ENCODE assay signal across 11 cellular contexts in the genomic region with DNA sequence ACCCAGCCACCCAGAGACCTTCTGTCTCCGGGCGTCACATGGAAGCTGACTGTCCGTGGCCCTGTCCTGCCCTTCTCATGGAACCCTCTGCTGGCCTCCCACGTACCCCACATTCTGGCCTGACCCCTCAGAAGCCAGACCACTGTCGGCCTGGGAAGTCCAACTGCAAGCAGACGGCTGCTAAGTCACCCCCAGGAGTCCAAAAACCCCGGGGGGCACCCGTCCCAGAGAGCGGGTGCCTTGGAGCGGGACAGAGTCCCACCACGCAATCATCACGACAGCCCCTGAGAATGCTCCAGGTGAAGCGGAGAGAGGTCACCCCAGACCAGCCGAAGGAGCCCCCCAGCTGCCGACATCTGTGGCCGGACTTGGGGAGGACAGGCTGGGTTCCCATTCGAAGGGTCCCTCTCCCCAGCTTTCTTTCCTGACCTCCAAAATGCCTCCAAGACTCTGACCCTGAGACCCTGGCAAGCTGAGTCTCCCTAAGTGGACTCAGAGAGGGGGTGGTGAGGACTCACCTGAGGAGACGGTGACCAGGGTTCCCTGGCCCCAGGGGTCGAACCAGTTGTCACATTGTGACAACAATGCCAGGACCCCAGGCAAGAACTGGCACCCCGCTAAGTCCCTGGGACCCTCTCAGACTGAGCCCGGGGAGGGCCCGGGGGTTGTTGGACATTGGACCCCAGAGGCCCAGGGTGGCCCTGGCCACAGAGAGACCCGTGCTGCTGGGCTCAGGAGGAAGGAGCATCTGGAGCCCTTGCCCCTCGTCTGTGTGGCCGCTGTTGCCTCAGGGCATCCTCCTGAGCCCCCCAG.
DNase-seq lines count a peak whose midpoint lies in the region; ATAC-seq and TF ChIP-seq lines count a peak whose summit lies in the region.
"Had no signal": no experiment of that assay in that cellular context is flagged by ENCODE, and none has a peak within 500 bp of the region (broad histone marks: within the 10 kb centered on the region; RNA-seq: fewer than 3 reads in every experiment).

No MANE protein-coding gene starts in this region.

- H3K4me3 Mint-ChIP-seq in activated CD4-positive, alpha-beta T cell treated with anti-CD3 and anti-CD28 coated beads for 36 hours, result no peak overlapping the region

- POLR2A ChIA-PET in activated CD4-positive, alpha-beta T cell treated with anti-CD3 and anti-CD28 coated beads for 36 hours (lab: Charles Lee), result no interaction called here

- no peaks in the 10 kb centered on the region for H3K9me2 ChIP-seq in SU-DHL-6 (replicated peaks; ENCODE audit: insufficient read depth, low read length)

- peaks cover 13% of the 10 kb centered on the region for H3K27me3 Mint-ChIP-seq in activated CD4-positive, alpha-beta T cell treated with anti-CD3 and anti-CD28 coated beads for 36 hours

- CTCF ChIA-PET in activated CD4-positive, alpha-beta T cell treated with anti-CD3 and anti-CD28 coated beads for 36 hours (lab: Charles Lee), result no interaction called here

- peak; percentile 2 for DNase-seq in activated CD4-positive, alpha-beta T cell treated with anti-CD3 and anti-CD28 coated beads for 36 hours
- DNase-seq in activated CD4-positive, alpha-beta T cell treated with anti-CD3 and anti-CD28 coated beads, Interleukin-2, amount 50 U/mL, for 4 hours, result no peak
- peak; percentile 11 for DNase-seq in left ventricle myocardium superior
- DNase-seq in testis, result peak; percentile 6
- no peak for DNase-seq in thyroid gland
- DNase-seq in lower lobe of right lung, result no peak

- H3K4me1 Mint-ChIP-seq in activated CD4-positive, alpha-beta T cell treated with anti-CD3 and anti-CD28 coated beads for 36 hours, result peaks cover 19% of the 10 kb centered on the region

- TF ChIP-seq POLR2A in testis (IDR thresholded peaks at IDR 0.05) (no peak), thyroid gland (IDR thresholded peaks at IDR 0.05) (no peak)

- intact Hi-C loops in activated CD4-positive, alpha-beta T cell treated with anti-CD3 and anti-CD28 coated beads for 36 hours (cut with DNase I, micrococcal nuclease), result loop anchor here in 1 of 2 experiments (5.0 kb wide), 2 partner anchors 124 to 204 kb away; no protein-coding TSS in a partner anchor
- intact Hi-C loops in left ventricle myocardium superior (cut with micrococcal nuclease) (no loop called here), testis (cut with DNase I; ENCODE audit: low total_unique reads) (no loop called here), thyroid gland (cut with DNase I) (no loop called here), lower lobe of right lung (cut with DNase I) (no loop called here)

- H3K36me3 ChIP-seq in SU-DHL-6 (ENCODE audit: low read length) (peaks cover 18% of the 10 kb centered on the region), testis (ENCODE audit: low read depth, missing control alignments) (no peaks in the 10 kb centered on the region), thyroid gland (no peaks in the 10 kb centered on the region), lower lobe of right lung (no peaks in the 10 kb centered on the region)
- H3K36me3 ChIP-seq: adrenal gland, heart right ventricle had no signal

- no peak overlapping the region for H2AFZ ChIP-seq in SU-DHL-6 (ENCODE audit: low read depth, low read length, severe bottlenecking)

- H3K4me2 ChIP-seq in SU-DHL-6 (ENCODE audit: low read depth, low read length, poor library complexity, severe bottlenecking), result peak overlapping the region; percentile 97

- H3K4me1 ChIP-seq in testis (no peaks in the 10 kb centered on the region), thyroid gland (no peaks in the 10 kb centered on the region), lower lobe of right lung (no peaks in the 10 kb centered on the region)
- H3K4me1 ChIP-seq: adrenal gland, heart right ventricle had no signal

- WGBS in testis, 2 donors, result 75 to 83% methylated on average over 8 to 25 of the region's 25 CpGs
- WGBS in thyroid gland, 2 donors, result 86 to 93% methylated on average over 8 to 18 of the region's 25 CpGs

- H3F3A ChIP-seq in SU-DHL-6 (ENCODE audit: insufficient read depth), result peaks cover 28% of the 10 kb centered on the region

- peak overlapping the region; percentile 97 for H3K27ac ChIP-seq in SU-DHL-6 (ENCODE audit: low read depth, low read length)
- no peak overlapping the region for H3K27ac ChIP-seq in testis
- no peak overlapping the region for H3K27ac ChIP-seq in thyroid gland
- H3K27ac ChIP-seq in lower lobe of right lung, result no peak overlapping the region
- H3K27ac ChIP-seq: adrenal gland, heart right ventricle, HL-60 had no signal

- no peaks in the 10 kb centered on the region for H4K20me1 ChIP-seq in SU-DHL-6 (ENCODE audit: low read depth, low read length)

- H3K9ac ChIP-seq in SU-DHL-6 (ENCODE audit: low read length), result peak overlapping the region; percentile 94

- peaks cover 22% of the 10 kb centered on the region for H3K79me2 ChIP-seq in SU-DHL-6 (ENCODE audit: insufficient read depth, low read length)

- ATAC-seq in activated CD4-positive, alpha-beta T cell treated with anti-CD3 and anti-CD28 coated beads for 36 hours, result no peak
- ATAC-seq in left ventricle myocardium superior (no peak), HG03095 (IDR thresholded peaks at IDR 0.05; ENCODE audit: unreplicated experiment) (no peak), lower lobe of right lung (no peak)
- ATAC-seq: heart right ventricle had no signal

- peak overlapping the region; percentile 63 for H3K4me3 ChIP-seq in SU-DHL-6 (ENCODE audit: insufficient read depth, low read length, poor library complexity, severe bottlenecking)
- H3K4me3 ChIP-seq in testis, result no peak overlapping the region
- H3K4me3 ChIP-seq in thyroid gland (replicated peaks in 1 of 3), result no peak overlapping the region
- no peak overlapping the region for H3K4me3 ChIP-seq in lower lobe of right lung
- H3K4me3 ChIP-seq: adrenal gland, heart right ventricle had no signal

- H3K9me3 ChIP-seq in SU-DHL-6 (ENCODE audit: insufficient read depth, low read length) (no peaks in the 10 kb centered on the region), testis (no peaks in the 10 kb centered on the region), thyroid gland (no peaks in the 10 kb centered on the region), lower lobe of right lung (no peaks in the 10 kb centered on the region)
- H3K9me3 ChIP-seq: adrenal gland had no signal

- H3K27ac Mint-ChIP-seq in activated CD4-positive, alpha-beta T cell treated with anti-CD3 and anti-CD28 coated beads for 36 hours, result no peak overlapping the region

- H3K27me3 ChIP-seq in SU-DHL-6 (ENCODE audit: low read length) (no peaks in the 10 kb centered on the region), testis (no peaks in the 10 kb centered on the region), thyroid gland (no peaks in the 10 kb centered on the region), lower lobe of right lung (ENCODE audit: low read depth) (peaks cover 24% of the 10 kb centered on the region)

- H3K36me3 Mint-ChIP-seq in activated CD4-positive, alpha-beta T cell treated with anti-CD3 and anti-CD28 coated beads for 36 hours (ENCODE audit: low read depth), result no peaks in the 10 kb centered on the region

- H3K9me3 Mint-ChIP-seq in activated CD4-positive, alpha-beta T cell treated with anti-CD3 and anti-CD28 coated beads for 36 hours (ENCODE audit: low read depth), result no peaks in the 10 kb centered on the region

- no peak for TF ChIP-seq CTCF in SU-DHL-6 (IDR thresholded peaks at IDR 0.05; ENCODE audit: insufficient read depth, low read length, poor library complexity, severe bottlenecking)
- TF ChIP-seq CTCF in testis (IDR thresholded peaks at IDR 0.05), result no peak
- TF ChIP-seq CTCF in thyroid gland (IDR thresholded peaks at IDR 0.05), result no peak
- TF ChIP-seq CTCF in lower lobe of right lung (IDR thresholded peaks at IDR 0.05), result no peak

Comparison
In these comparisons a context has a peak if more than half of its experiments do, and no peak if none do; other contexts are left out.
1. DNase-seq: peak in activated CD4-positive, alpha-beta T cell treated with anti-CD3 and anti-CD28 coated beads for 36 hours (single experiment), left ventricle myocardium superior (single experiment) and testis (single experiment); none in activated CD4-positive, alpha-beta T cell treated with anti-CD3 and anti-CD28 coated beads, Interleukin-2, amount 50 U/mL, for 4 hours (0 of 2), thyroid gland (0 of 2) and lower lobe of right lung (single experiment).